In the genomic region with DNA sequence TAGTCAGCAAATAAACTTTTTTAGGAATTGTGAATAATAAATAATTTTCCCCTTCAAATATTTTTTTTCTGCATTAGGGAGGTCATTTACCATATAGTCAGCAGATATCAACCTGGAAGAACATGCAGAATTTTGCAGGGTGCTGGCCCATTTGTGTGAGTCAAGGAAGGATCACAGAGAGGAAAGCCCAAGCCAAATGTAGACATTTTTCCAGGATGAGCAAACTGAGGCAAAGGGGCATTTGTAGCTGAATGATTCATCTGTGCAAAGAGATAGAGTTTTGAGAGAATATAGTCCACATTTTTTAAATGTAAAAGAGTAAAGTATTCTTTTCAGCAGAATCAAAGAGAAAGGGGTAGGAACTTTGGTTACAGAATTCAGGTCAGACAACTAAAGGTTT, we compare ENCODE assay signal across 20 cellular contexts.
"Had no signal": no experiment of that assay in that cellular context is flagged by ENCODE, and none has a peak within 500 bp of the region (broad histone marks: within the 10 kb centered on the region; RNA-seq: fewer than 3 reads in every experiment).

No MANE protein-coding gene starts in this region.

- H3K9ac ChIP-seq: neural progenitor cell had no signal

- DNase-seq: activated CD4-positive, alpha-beta T cell treated with anti-CD3 and anti-CD28 coated beads for 36 hours; activated CD4-positive, alpha-beta T cell treated with anti-CD3 and anti-CD28 coated beads, Interleukin-2, amount 50 U/mL, for 48 hours; activated naive CD4-positive, alpha-beta T cell treated with Interleukin-2 at 50 U/mL for 16 hours; activated naive CD8-positive, alpha-beta T cell treated with anti-CD3 and anti-CD28 coated beads for 36 hours; activated T-cell treated with anti-CD3 and anti-CD28 coated beads, Interleukin-2, amount 50 U/mL, for 48 hours; amniotic stem cell; effector CD4-positive, alpha-beta T cell; lower lobe of right lung; naive thymus-derived CD4-positive, alpha-beta T cell; retina; sigmoid colon; spleen; stimulated activated CD4-positive, alpha-beta T cell treated with anti-CD3 and anti-CD28 coated beads, Interleukin-4, amount 100 ng/mL, for 1 hour; stimulated activated naive CD4-positive, alpha-beta T cell; T-helper 9 cell; testis had no signal

- H3K27me3 ChIP-seq: cardiac muscle cell, heart left ventricle, neural progenitor cell, sigmoid colon, spleen, testis, vagina had no signal

- H3K9me3 ChIP-seq: heart left ventricle, lower lobe of right lung, sigmoid colon, spleen, testis, vagina had no signal

- H3K4me3 ChIP-seq: cardiac muscle cell, heart left ventricle, lower lobe of right lung, neural progenitor cell, sigmoid colon, spleen, testis, vagina had no signal

- H3K4me2 ChIP-seq: neural progenitor cell had no signal

- H3K27ac ChIP-seq: cardiac muscle cell, heart left ventricle, lower lobe of right lung, neural progenitor cell, sigmoid colon, spleen, testis, vagina had no signal

- H3K36me3 ChIP-seq: cardiac muscle cell, heart left ventricle, lower lobe of right lung, neural progenitor cell, sigmoid colon, spleen, vagina had no signal

- H3K4me1 ChIP-seq: heart left ventricle, lower lobe of right lung, neural progenitor cell, sigmoid colon, testis, vagina had no signal

- H2AFZ ChIP-seq: neural progenitor cell had no signal
